In the genomic region with DNA sequence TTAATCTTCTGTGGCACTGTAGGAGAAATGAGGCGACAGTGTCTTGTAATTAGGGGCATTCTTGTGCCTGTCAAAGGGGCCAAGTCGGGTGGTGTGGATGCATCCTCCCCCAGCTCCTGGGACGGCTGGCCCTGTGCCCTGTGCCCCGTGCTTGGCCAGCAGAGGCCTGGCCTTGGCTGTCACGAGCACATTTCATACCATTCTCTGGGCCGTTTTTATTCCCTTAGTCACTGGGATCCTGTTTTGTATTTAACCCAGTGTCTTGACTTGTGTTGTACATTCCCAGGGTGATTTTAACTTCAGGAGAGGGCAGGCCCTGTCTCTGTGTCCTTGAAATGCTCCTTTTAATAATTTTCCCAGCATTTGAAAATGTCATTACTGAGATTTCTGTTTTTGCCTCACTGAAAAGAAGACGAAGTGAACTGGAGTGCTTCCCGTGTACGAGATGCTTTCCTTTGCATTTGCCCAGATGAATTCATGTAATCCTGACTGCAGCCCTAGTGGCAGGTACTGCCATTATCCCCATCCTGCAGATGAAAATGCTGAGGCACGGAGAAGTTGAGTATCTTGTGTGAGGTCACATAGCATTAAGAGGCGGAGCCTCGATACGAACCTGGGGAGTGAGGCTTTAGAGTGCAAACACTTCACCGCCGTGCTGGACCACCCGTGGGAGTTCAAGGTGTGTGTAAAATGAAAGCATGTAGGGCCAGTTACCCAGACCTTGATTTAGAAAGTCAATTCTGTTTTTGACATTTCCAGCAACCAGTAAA, we compare ENCODE assay signal across 11 cellular contexts. TPM values are rescaled to one million over a fixed set of nuclear protein-coding genes. Genes with fewer than 3 reads are reported as not detected.
DNase-seq lines count a peak whose midpoint lies in the region; ATAC-seq and TF ChIP-seq lines count a peak whose summit lies in the region.
"Had no signal": no experiment of that assay in that cellular context is flagged by ENCODE, and none has a peak within 500 bp of the region (broad histone marks: within the 10 kb centered on the region; RNA-seq: fewer than 3 reads in every experiment).

No MANE protein-coding gene starts in this region.

- WGBS in endodermal cell (ENCODE audit: insufficient coverage in 1 of 2, insufficient read length in 1 of 2), 2 experiments, result 84 to 93% methylated on average over 15 to 16 of the region's 16 CpGs

- intact Hi-C loops in lower lobe of right lung (cut with DNase I), result no loop called here

- peaks cover 6% of the 10 kb centered on the region for H3K4me1 Mint-ChIP-seq in endodermal cell

- ATAC-seq in lower lobe of right lung (peak; percentile 37 to 42), GM19463 (IDR thresholded peaks at IDR 0.05; ENCODE audit: unreplicated experiment) (no peak)

- H3K4me3 Mint-ChIP-seq in endodermal cell, result no peak overlapping the region

- H3K27ac Mint-ChIP-seq in endodermal cell, result no peak overlapping the region

- H3K4me3 ChIP-seq in endodermal cell (ENCODE audit: low read length) (no peak overlapping the region), lower lobe of right lung (no peak overlapping the region), subcutaneous abdominal adipose tissue (ENCODE audit: low read depth in 1 of 5, low read length in 5 of 5) (no peak overlapping the region)
- H3K4me3 ChIP-seq: SJCRH30 had no signal

- TF ChIP-seq CTCF in endodermal cell (conservative IDR thresholded peaks at IDR 0.05), result no peak
- no peak for TF ChIP-seq CTCF in lower lobe of right lung (IDR thresholded peaks at IDR 0.05)

- H3K36me3 ChIP-seq in endodermal cell (ENCODE audit: control insufficient read depth, insufficient read depth, low read length), result no peaks in the 10 kb centered on the region
- H3K36me3 ChIP-seq in lower lobe of right lung, result no peaks in the 10 kb centered on the region
- no peaks in the 10 kb centered on the region for H3K36me3 ChIP-seq in subcutaneous abdominal adipose tissue (ENCODE audit: control insufficient read depth in 5 of 5, insufficient read depth in 5 of 5, low read length in 5 of 5)
- H3K36me3 ChIP-seq: SJCRH30 had no signal

- H3K27me3 Mint-ChIP-seq in endodermal cell (ENCODE audit: insufficient read depth), result no peaks in the 10 kb centered on the region

- DNase-seq in LHCN-M2 (ENCODE audit: low read depth), result peak; percentile 76
- DNase-seq in endodermal cell, result peak; percentile 34
- no peak for DNase-seq in lower lobe of right lung
- DNase-seq in foreskin melanocyte, result no peak
- no peak for DNase-seq in COLO829 (ENCODE audit: low spot score)
- DNase-seq in inferior parietal cortex (ENCODE audit: extremely low spot score), result no peak
- DNase-seq: DMS153, NCI-H2171 treated with DMSO at 0.1 percent for 48 hours, SJCRH30 had no signal

- H3K4me1 ChIP-seq in endodermal cell (ENCODE audit: control insufficient read depth, insufficient read depth, low read length), result no peaks in the 10 kb centered on the region
- peaks cover 22% of the 10 kb centered on the region for H3K4me1 ChIP-seq in lower lobe of right lung
- peaks cover 5 to 26% (median 15%) of the 10 kb centered on the region in 5 donors for H3K4me1 ChIP-seq in subcutaneous abdominal adipose tissue (ENCODE audit: control insufficient read depth in 5 of 5, insufficient read depth in 5 of 5, low read length in 5 of 5)
- H3K4me1 ChIP-seq: SJCRH30 had no signal

- H3K36me3 Mint-ChIP-seq in endodermal cell (ENCODE audit: low read depth), result no peaks in the 10 kb centered on the region

- no peaks in the 10 kb centered on the region for H3K27me3 ChIP-seq in endodermal cell (ENCODE audit: control insufficient read depth, insufficient read depth, low read length, poor library complexity, severe bottlenecking)
- H3K27me3 ChIP-seq in lower lobe of right lung (ENCODE audit: low read depth), result no peaks in the 10 kb centered on the region
- no peaks in the 10 kb centered on the region for H3K27me3 ChIP-seq in subcutaneous abdominal adipose tissue (ENCODE audit: control insufficient read depth in 5 of 5, insufficient read depth in 4 of 5, low read length in 5 of 5)
- H3K27me3 ChIP-seq: SJCRH30 had no signal

- no peak overlapping the region for H3K27ac ChIP-seq in endodermal cell (ENCODE audit: low read depth, low read length)
- H3K27ac ChIP-seq in lower lobe of right lung, result peak overlapping the region; percentile 21
- H3K27ac ChIP-seq in subcutaneous abdominal adipose tissue (ENCODE audit: low read depth, low read length), result peak overlapping the region; percentile 80
- H3K27ac ChIP-seq: SJCRH30 had no signal

- peaks cover 8% of the 10 kb centered on the region for H3K9me3 ChIP-seq in endodermal cell (ENCODE audit: control insufficient read depth, low read length)
- H3K9me3 ChIP-seq in lower lobe of right lung, result no peaks in the 10 kb centered on the region
- no peaks in the 10 kb centered on the region for H3K9me3 ChIP-seq in subcutaneous abdominal adipose tissue (ENCODE audit: control insufficient read depth in 5 of 5, low read length in 5 of 5)
- H3K9me3 ChIP-seq: SJCRH30 had no signal

- H3K9ac ChIP-seq in endodermal cell (ENCODE audit: extremely low read depth, low read length, poor library complexity, severe bottlenecking) (no peak overlapping the region), subcutaneous abdominal adipose tissue (ENCODE audit: low read length in 5 of 5) (peak overlapping the region in 1 of 5 donors; percentile 6)

- peaks cover 2% of the 10 kb centered on the region for H3K9me3 Mint-ChIP-seq in endodermal cell

RNA-seq across cellular contexts. Expression of a gene that starts 57.0 kb away (rescaled TPM):
- total RNA-seq in LHCN-M2 (2014; rRNA removed), result 6.6 and 7.4 TPM in 2 replicates
- 5.8 TPM for polyA plus RNA-seq in LHCN-M2 (2012)
- 1 to 10 TPM; 1.5 to 1.8 TPM for total RNA-seq in endodermal cell
- 1.7 TPM for polyA plus RNA-seq in endodermal cell (2013, experiment 1 of 2)
- polyA plus RNA-seq in endodermal cell (2013, experiment 2 of 2), result 1.8 TPM
- total RNA-seq in lower lobe of right lung, result 5.7 TPM

Comparison
In these comparisons a context has a peak if more than half of its experiments do, and no peak if none do; other contexts are left out.
1. DNase-seq: peak in LHCN-M2 (single experiment) and endodermal cell (single experiment); none in lower lobe of right lung (single experiment), foreskin melanocyte (single experiment), COLO829 (single experiment) and inferior parietal cortex (single experiment).